In genomic region chr5:150653145-150653761, GRCh38 we compare ENCODE assay signal across 1 cellular context.
TF ChIP-seq lines count a peak whose summit lies in the region.

No MANE protein-coding gene starts in this region.

TF ChIP-seq in GM12891, 5 proteins besides CTCF, POLR2A, EP300 and RAD21:
- TF ChIP-seq POLR2AphosphoS5 (IDR thresholded peaks at IDR 0.05; ENCODE audit: low read depth, low read length) (no peak), PAX5 (IDR thresholded peaks at IDR 0.05; ENCODE audit: insufficient read depth, low read length, severe bottlenecking) (no peak), TAF1 (IDR thresholded peaks at IDR 0.05; ENCODE audit: low read depth, low read length) (no peak), POU2F2 (IDR thresholded peaks at IDR 0.05; ENCODE audit: low read depth, low read length) (no peak), SPI1 (IDR thresholded peaks at IDR 0.05; ENCODE audit: low read depth, low read length) (no peak)
